Comparison of ENCODE assay signal across 36 cellular contexts in the genomic region with DNA sequence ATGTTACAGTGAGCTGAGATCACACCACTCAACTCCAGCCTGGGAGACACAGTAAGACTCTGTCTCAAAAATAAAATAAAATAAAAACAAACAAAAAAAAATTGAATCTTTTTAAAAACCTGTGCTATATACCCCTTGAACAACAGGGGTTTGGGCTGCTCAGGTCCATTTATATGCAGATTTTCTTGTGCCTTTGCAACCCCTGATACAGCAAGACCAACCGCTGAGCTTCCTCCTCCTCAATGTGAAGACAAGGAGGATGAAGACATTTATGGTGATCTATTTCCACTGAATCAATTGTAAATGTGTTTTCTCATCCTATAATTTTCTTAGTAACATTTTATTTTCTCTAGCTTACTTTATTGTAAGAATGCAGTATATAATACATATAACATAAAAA.
"Had no signal": no experiment of that assay in that cellular context is flagged by ENCODE, and none has a peak within 500 bp of the region (broad histone marks: within the 10 kb centered on the region; RNA-seq: fewer than 3 reads in every experiment).

No MANE protein-coding gene starts in this region.

- H3K9me3 Mint-ChIP-seq: activated naive CD4-positive, alpha-beta T cell treated with anti-CD3 and anti-CD28 coated beads for 36 hours; activated naive CD8-positive, alpha-beta T cell treated with anti-CD3 and anti-CD28 coated beads for 36 hours; activated naive CD8-positive, alpha-beta T cell treated with anti-CD3 and anti-CD28 coated beads, Interleukin-2, amount 50 U/mL, for 24 hours; activated T-helper 2 cell treated with anti-CD3 and anti-CD28 coated beads, Interferon-gamma antibody, Interleukin-2, Interleukin-4, amounts not matched to agents 10 μg/mL and 5 μg/mL and 100 μg/mL, durations not matched to agents 14 hours and 24 hours and 36 hours; T-helper 2 cell treated with Interferon-gamma antibody and Interleukin-4, amounts not matched to agents 5 μg/mL and 100 μg/mL, for 36 hours had no signal

- H3K4me1 Mint-ChIP-seq: activated CD4-positive, alpha-beta T cell treated with anti-CD3 and anti-CD28 coated beads for 36 hours; activated CD4-positive, alpha-beta T cell treated with anti-CD3 and anti-CD28 coated beads, Interleukin-2, amount 10 ng/mL, durations not matched to agents 24 days and 14 days; activated CD8-positive, alpha-beta memory T cell treated with anti-CD3 and anti-CD28 coated beads, Interleukin-2, amount 10 ng/mL, durations not matched to agents 7 days and 5 days; activated naive CD4-positive, alpha-beta T cell treated with anti-CD3 and anti-CD28 coated beads, Interleukin-2, amount 50 U/mL, for 24 hours; activated naive CD8-positive, alpha-beta T cell treated with anti-CD3 and anti-CD28 coated beads for 36 hours; activated naive CD8-positive, alpha-beta T cell treated with anti-CD3 and anti-CD28 coated beads, Interleukin-2, amount 50 U/mL, for 24 hours; T-helper 17 cell had no signal

- H3K27me3 ChIP-seq: adrenal gland, body of pancreas, esophagus muscularis mucosa, foreskin keratinocyte, gastrocnemius medialis had no signal

- H3K27ac Mint-ChIP-seq: activated CD4-positive, alpha-beta memory T cell treated with anti-CD3 and anti-CD28 coated beads for 36 hours; activated CD4-positive, alpha-beta T cell treated with anti-CD3 and anti-CD28 coated beads for 36 hours; activated CD4-positive, alpha-beta T cell treated with anti-CD3 and anti-CD28 coated beads, Interleukin-2, amount 10 ng/mL, durations not matched to agents 24 days and 14 days; activated CD8-positive, alpha-beta memory T cell treated with anti-CD3 and anti-CD28 coated beads, Interleukin-2, amount 10 ng/mL, durations not matched to agents 7 days and 5 days; activated CD8-positive, alpha-beta T cell treated with anti-CD3 and anti-CD28 coated beads, Interleukin-2, amount 10 ng/mL, durations not matched to agents 7 days and 5 days; activated naive CD4-positive, alpha-beta T cell treated with anti-CD3 and anti-CD28 coated beads for 36 hours; activated naive CD4-positive, alpha-beta T cell treated with anti-CD3 and anti-CD28 coated beads, Interleukin-2, amount 50 U/mL, for 24 hours; activated naive CD8-positive, alpha-beta T cell treated with anti-CD3 and anti-CD28 coated beads for 36 hours; activated naive CD8-positive, alpha-beta T cell treated with anti-CD3 and anti-CD28 coated beads, Interleukin-2, amount 50 U/mL, for 24 hours; activated T-helper 1 cell treated with anti-CD3 and anti-CD28 coated beads, Interleukin-12 subunit alpha, Interleukin-12 subunit beta, Interleukin-2, Interleukin-4 antibody, amounts not matched to agents 30 ng/mL and 10 ng/mL and 1 ng/mL, durations not matched to agents 14 hours and 24 hours and 36 hours; activated T-helper 2 cell treated with anti-CD3 and anti-CD28 coated beads, Interferon-gamma antibody, Interleukin-2, Interleukin-4, amounts not matched to agents 10 μg/mL and 5 μg/mL and 100 μg/mL, durations not matched to agents 14 hours and 24 hours and 36 hours; effector memory CD8-positive, alpha-beta T cell; T-helper 17 cell; T-helper 2 cell treated with Interferon-gamma antibody and Interleukin-4, amounts not matched to agents 5 μg/mL and 100 μg/mL, for 36 hours had no signal

- H3K4me1 ChIP-seq: adrenal gland, body of pancreas, esophagus muscularis mucosa, foreskin keratinocyte, gastrocnemius medialis had no signal

- H3K4me3 ChIP-seq: adrenal gland, body of pancreas, esophagus muscularis mucosa, gastrocnemius medialis had no signal

- ATAC-seq: activated CD4-positive, alpha-beta T cell treated with anti-CD3 and anti-CD28 coated beads for 36 hours; activated CD8-positive, alpha-beta memory T cell treated with anti-CD3 and anti-CD28 coated beads, Interleukin-2, amount 10 ng/mL, durations not matched to agents 7 days and 5 days; activated CD8-positive, alpha-beta T cell treated with anti-CD3 and anti-CD28 coated beads, Interleukin-2, amount 10 ng/mL, durations not matched to agents 7 days and 5 days; activated naive CD8-positive, alpha-beta T cell treated with anti-CD3 and anti-CD28 coated beads, Interleukin-2, amount 50 U/mL, for 24 hours; body of pancreas; effector memory CD8-positive, alpha-beta T cell; foreskin keratinocyte; gastrocnemius medialis; T-helper 17 cell had no signal

- H3K27me3 Mint-ChIP-seq: activated CD4-positive, alpha-beta memory T cell treated with anti-CD3 and anti-CD28 coated beads for 36 hours; activated CD4-positive, alpha-beta T cell treated with anti-CD3 and anti-CD28 coated beads for 36 hours; activated CD4-positive, alpha-beta T cell treated with anti-CD3 and anti-CD28 coated beads, Interleukin-2, amount 10 ng/mL, durations not matched to agents 24 days and 14 days; activated CD8-positive, alpha-beta memory T cell treated with anti-CD3 and anti-CD28 coated beads, Interleukin-2, amount 10 ng/mL, durations not matched to agents 7 days and 5 days; activated naive CD4-positive, alpha-beta T cell treated with anti-CD3 and anti-CD28 coated beads, Interleukin-2, amount 50 U/mL, for 24 hours; activated naive CD8-positive, alpha-beta T cell treated with anti-CD3 and anti-CD28 coated beads for 36 hours; activated naive CD8-positive, alpha-beta T cell treated with anti-CD3 and anti-CD28 coated beads, Interleukin-2, amount 50 U/mL, for 24 hours; effector memory CD8-positive, alpha-beta T cell; T-helper 17 cell had no signal

- H3K4me3 Mint-ChIP-seq: activated CD4-positive, alpha-beta memory T cell treated with anti-CD3 and anti-CD28 coated beads for 36 hours; activated CD4-positive, alpha-beta T cell treated with anti-CD3 and anti-CD28 coated beads for 36 hours; activated CD4-positive, alpha-beta T cell treated with anti-CD3 and anti-CD28 coated beads, Interleukin-2, amount 10 ng/mL, durations not matched to agents 24 days and 14 days; activated CD8-positive, alpha-beta memory T cell treated with anti-CD3 and anti-CD28 coated beads, Interleukin-2, amount 10 ng/mL, durations not matched to agents 7 days and 5 days; activated CD8-positive, alpha-beta T cell treated with anti-CD3 and anti-CD28 coated beads, Interleukin-2, amount 10 ng/mL, durations not matched to agents 7 days and 5 days; activated naive CD4-positive, alpha-beta T cell treated with anti-CD3 and anti-CD28 coated beads for 36 hours; activated naive CD4-positive, alpha-beta T cell treated with anti-CD3 and anti-CD28 coated beads, Interleukin-2, amount 50 U/mL, for 24 hours; activated naive CD8-positive, alpha-beta T cell treated with anti-CD3 and anti-CD28 coated beads for 36 hours; activated naive CD8-positive, alpha-beta T cell treated with anti-CD3 and anti-CD28 coated beads, Interleukin-2, amount 50 U/mL, for 24 hours; activated T-helper 1 cell treated with anti-CD3 and anti-CD28 coated beads, Interleukin-12 subunit alpha, Interleukin-12 subunit beta, Interleukin-2, Interleukin-4 antibody, amounts not matched to agents 30 ng/mL and 10 ng/mL and 1 ng/mL, durations not matched to agents 14 hours and 24 hours and 36 hours; effector memory CD8-positive, alpha-beta T cell; T-helper 17 cell; T-helper 2 cell treated with Interferon-gamma antibody and Interleukin-4, amounts not matched to agents 5 μg/mL and 100 μg/mL, for 36 hours had no signal

- H3K27ac ChIP-seq: adrenal gland, body of pancreas, esophagus muscularis mucosa, foreskin keratinocyte, gastrocnemius medialis, WERI-Rb-1 had no signal

- DNase-seq: activated CD4-positive, alpha-beta memory T cell treated with anti-CD3 and anti-CD28 coated beads for 36 hours; activated CD4-positive, alpha-beta T cell treated with anti-CD3 and anti-CD28 coated beads for 36 hours; activated CD4-positive, alpha-beta T cell treated with anti-CD3 and anti-CD28 coated beads, Interleukin-2, amount 10 ng/mL, durations not matched to agents 24 days and 14 days; activated CD4-positive, CD25-positive, alpha-beta regulatory T cell; activated CD4-positive, CD25-positive, alpha-beta regulatory T cell treated with anti-CD3 and anti-CD28 coated beads, Interleukin-2, amount 50 U/mL, for 72 hours; activated CD8-positive, alpha-beta memory T cell treated with anti-CD3 and anti-CD28 coated beads, Interleukin-2, amount 10 ng/mL, durations not matched to agents 7 days and 5 days; activated CD8-positive, alpha-beta memory T cell treated with anti-CD3 and anti-CD28 coated beads, Interleukin-2, amount 50 U/mL, for 4 hours; activated CD8-positive, alpha-beta T cell treated with anti-CD3 and anti-CD28 coated beads, Interleukin-2, amount 10 ng/mL, durations not matched to agents 7 days and 5 days; activated effector memory CD4-positive, alpha-beta T cell treated with anti-CD3 and anti-CD28 coated beads, Interleukin-2, amount 50 U/mL, for 16 hours; activated naive CD4-positive, alpha-beta T cell treated with anti-CD3 and anti-CD28 coated beads for 36 hours; activated naive CD8-positive, alpha-beta T cell treated with anti-CD3 and anti-CD28 coated beads for 36 hours; activated naive CD8-positive, alpha-beta T cell treated with anti-CD3 and anti-CD28 coated beads, Interleukin-2, amount 50 U/mL, for 24 hours; activated T-cell treated with anti-CD3 and anti-CD28 coated beads, Interleukin-2, amount 50 U/mL, for 1 hour; activated T-cell treated with anti-CD3 and anti-CD28 coated beads, Interleukin-2, amount 50 U/mL, for 48 hours; adrenal gland; amygdala; aorta; body of pancreas; caudate nucleus; cortex of kidney; dermis blood vessel endothelial cell; effector CD4-positive, alpha-beta T cell; effector memory CD8-positive, alpha-beta T cell; erythroblast; foreskin keratinocyte; gastrocnemius medialis; glutamatergic neuron; T-helper 1 cell; T-helper 17 cell; T1000; WERI-Rb-1 had no signal

- H3K9me3 ChIP-seq: adrenal gland, body of pancreas, esophagus muscularis mucosa, gastrocnemius medialis had no signal

- H3K36me3 ChIP-seq: adrenal gland, esophagus muscularis mucosa, gastrocnemius medialis, WERI-Rb-1 had no signal

- H3K36me3 Mint-ChIP-seq: activated CD4-positive, alpha-beta memory T cell treated with anti-CD3 and anti-CD28 coated beads for 36 hours; activated CD8-positive, alpha-beta memory T cell treated with anti-CD3 and anti-CD28 coated beads, Interleukin-2, amount 10 ng/mL, durations not matched to agents 7 days and 5 days; activated naive CD4-positive, alpha-beta T cell treated with anti-CD3 and anti-CD28 coated beads, Interleukin-2, amount 50 U/mL, for 24 hours; activated naive CD8-positive, alpha-beta T cell treated with anti-CD3 and anti-CD28 coated beads for 36 hours had no signal
